In genomic region chr14:37082431-37082830, GRCh38 we compare ENCODE assay signal across 30 cellular contexts.
"Had no signal": no experiment of that assay in that cellular context is flagged by ENCODE, and none has a peak within 500 bp of the region (broad histone marks: within the 10 kb centered on the region; RNA-seq: fewer than 3 reads in every experiment).

No MANE protein-coding gene starts in this region.

- H3K27ac ChIP-seq: gastrocnemius medialis, hepatocyte, neural progenitor cell, prostate gland, right atrium auricular region, stomach, testis, tibial artery had no signal

- H3K27me3 ChIP-seq: gastrocnemius medialis, hepatocyte, neural progenitor cell, right atrium auricular region, stomach, testis, tibial artery had no signal

- H3K4me3 ChIP-seq: gastrocnemius medialis, hepatocyte, lung, neural progenitor cell, prostate gland, right atrium auricular region, smooth muscle cell, stomach, testis, tibial artery had no signal

- H3K36me3 Mint-ChIP-seq: mesothelial cell of epicardium; naive thymus-derived CD4-positive, alpha-beta T cell; neural progenitor cell; type B pancreatic cell had no signal

- H3K9me3 Mint-ChIP-seq: nephron, neural progenitor cell had no signal

- H3K27me3 Mint-ChIP-seq: effector memory CD8-positive, alpha-beta T cell; naive thymus-derived CD4-positive, alpha-beta T cell had no signal

- FAIRE-seq: endometrium, kidney, urothelium cell line had no signal

- H3K27ac Mint-ChIP-seq: effector memory CD8-positive, alpha-beta T cell; mesothelial cell of epicardium; naive thymus-derived CD4-positive, alpha-beta T cell; nephron; neural progenitor cell; type B pancreatic cell had no signal

- H3K9me3 ChIP-seq: gastrocnemius medialis, prostate gland, right atrium auricular region, stomach, testis, tibial artery had no signal

- H3K4me3 Mint-ChIP-seq: effector memory CD8-positive, alpha-beta T cell; mesothelial cell of epicardium; naive thymus-derived CD4-positive, alpha-beta T cell; nephron; neural progenitor cell; type B pancreatic cell had no signal

- H3K79me2 ChIP-seq: hepatocyte had no signal

- H3K4me1 ChIP-seq: gastrocnemius medialis, prostate gland, right atrium auricular region, stomach, testis, tibial artery had no signal

- ATAC-seq: effector memory CD8-positive, alpha-beta T cell; esophagus mucosa; gastrocnemius medialis; left cardiac atrium; naive thymus-derived CD4-positive, alpha-beta T cell; sciatic nerve had no signal

- H3K4me2 ChIP-seq: hepatocyte, neural progenitor cell, smooth muscle cell had no signal

- H2AFZ ChIP-seq: hepatocyte, neural progenitor cell had no signal

- DNase-seq: cortex of kidney; effector memory CD8-positive, alpha-beta T cell; foreskin fibroblast; gastrocnemius medialis; head of caudate nucleus; kidney; left cardiac atrium; mesenchymal stem cell; naive thymus-derived CD4-positive, alpha-beta T cell; stimulated activated CD4-positive, alpha-beta T cell treated with anti-CD3 and anti-CD28 coated beads, Interleukin-12 subunit alpha, Interleukin-12 subunit beta, amount 100 ng/mL, for 4 hours; stimulated activated CD4-positive, alpha-beta T cell treated with anti-CD3 and anti-CD28 coated beads, Interleukin-1b, Interleukin-23, amount 100 ng/mL, for 48 hours; stimulated activated CD4-positive, alpha-beta T cell treated with anti-CD3 and anti-CD28 coated beads, Interleukin-4, amount 100 ng/mL, for 1 hour; stimulated activated CD8-positive, alpha-beta memory T cell treated with anti-CD3 and anti-CD28 coated beads, Interleukin-4, amount 100 ng/mL, for 48 hours; stimulated activated naive CD4-positive, alpha-beta T cell treated with Interleukin-2 at 50 U/mL for 16 hours; stomach; testis; tibial artery had no signal

- H3K9ac ChIP-seq: neural progenitor cell had no signal

- H3K36me3 ChIP-seq: gastrocnemius medialis, neural progenitor cell, prostate gland, right atrium auricular region, stomach, tibial artery had no signal

- H3K4me1 Mint-ChIP-seq: mesothelial cell of epicardium; naive thymus-derived CD4-positive, alpha-beta T cell; neural progenitor cell had no signal
